In genomic region chr17:74052993-74053744, GRCh38 we compare ENCODE assay signal across 20 cellular contexts.
"Had no signal": no experiment of that assay in that cellular context is flagged by ENCODE, and none has a peak within 500 bp of the region (broad histone marks: within the 10 kb centered on the region; RNA-seq: fewer than 3 reads in every experiment).

No MANE protein-coding gene starts in this region.

- DNase-seq: activated CD8-positive, alpha-beta memory T cell treated with anti-CD3 and anti-CD28 coated beads for 24 hours; activated CD8-positive, alpha-beta memory T cell treated with anti-CD3 and anti-CD28 coated beads, Interleukin-2, amount 50 U/mL, for 48 hours; activated effector memory CD4-positive, alpha-beta T cell treated with Interleukin-2 at 50 U/mL for 16 hours; activated naive CD4-positive, alpha-beta T cell treated with anti-CD3 and anti-CD28 coated beads, Interleukin-2, amount 10 ng/mL, durations not matched to agents 7 days and 5 days; activated naive CD8-positive, alpha-beta T cell treated with anti-CD3 and anti-CD28 coated beads, Interleukin-2, amount 50 U/mL, for 24 hours; activated T-cell treated with anti-CD3 and anti-CD28 coated beads, Interleukin-2, amount 50 U/mL, for 48 hours; cerebellar nuclear complex; cortex of kidney; head of caudate nucleus; mesenchymal stem cell; naive thymus-derived CD4-positive, alpha-beta T cell; ovary; stimulated activated naive B cell treated with anti-CD40 and anti-IgM and Interleukin-4, amounts not matched to agents 10 μg/mL and 1 μg/mL and 100 μg/mL, for 72 hours; T-cell; tibial artery; uterus had no signal

- H3K4me3 ChIP-seq: ascending aorta, breast epithelium, ovary, tibial artery, uterus had no signal

- H3K27ac ChIP-seq: ascending aorta, breast epithelium, ovary, tibial artery, uterus had no signal

- H3K4me1 ChIP-seq: ascending aorta, breast epithelium, tibial artery, uterus had no signal

- ATAC-seq: activated CD4-positive, CD25-positive, alpha-beta regulatory T cell treated with anti-CD3 and anti-CD28 coated beads, Interleukin-2, amount 50 U/mL, for 24 hours; activated naive CD8-positive, alpha-beta T cell treated with anti-CD3 and anti-CD28 coated beads, Interleukin-2, amount 50 U/mL, for 24 hours; naive thymus-derived CD4-positive, alpha-beta T cell; stimulated activated naive B cell treated with anti-CD40 and anti-IgM and Interleukin-4, amounts not matched to agents 10 μg/mL and 1 μg/mL and 100 μg/mL, for 72 hours; T-cell had no signal

- H3K27me3 ChIP-seq: ascending aorta, ovary, uterus had no signal

- FAIRE-seq: frontal cortex had no signal

- H3K36me3 ChIP-seq: ascending aorta, breast epithelium, ovary, tibial artery, uterus had no signal

- H3K9me3 ChIP-seq: ascending aorta, breast epithelium, ovary, tibial artery, uterus had no signal
